8 cellular contexts compared by ENCODE assay signal in the genomic region with DNA sequence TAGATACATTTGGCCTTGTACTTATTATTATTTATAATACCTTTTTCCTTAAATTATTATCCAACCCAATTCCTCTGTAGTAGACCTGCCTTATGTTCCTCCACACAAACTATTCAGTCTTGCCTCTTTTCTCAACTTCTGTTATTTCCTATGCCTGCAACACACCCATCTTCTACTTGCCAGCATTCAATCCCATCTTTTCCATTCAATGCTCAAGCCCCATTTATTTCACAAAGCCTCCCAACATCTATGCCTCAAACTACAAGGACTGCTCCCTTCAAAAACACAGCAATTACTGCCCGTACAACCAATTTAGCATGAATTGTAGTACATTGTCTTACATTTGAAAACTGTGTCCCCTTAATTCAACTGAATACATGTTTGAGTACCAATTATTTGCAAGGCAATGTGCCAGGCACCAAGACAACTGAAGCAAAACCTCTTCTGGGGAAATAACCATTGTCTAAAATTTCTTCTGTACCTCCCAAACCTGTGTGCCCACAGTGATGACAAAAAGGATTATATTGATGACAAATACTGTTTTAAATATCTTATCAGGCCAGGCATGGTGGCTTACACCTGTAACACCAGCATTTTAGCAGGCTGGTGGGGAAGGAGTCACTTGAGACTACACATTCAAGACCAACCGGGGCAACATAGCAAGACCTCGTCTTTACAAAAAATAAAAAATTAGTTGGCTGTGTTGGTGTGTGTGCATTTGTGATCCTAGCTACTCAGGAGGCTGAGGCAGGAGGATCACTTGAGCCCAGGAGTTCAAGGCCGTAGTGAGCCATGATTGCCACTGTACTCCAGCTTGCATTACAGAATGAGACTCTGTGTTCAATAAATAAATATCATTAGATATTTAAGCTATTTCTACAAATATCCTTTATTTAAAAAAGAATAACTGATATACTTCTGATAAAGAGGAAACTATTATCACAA. TPM values are rescaled to one million over a fixed set of nuclear protein-coding genes. Genes with fewer than 3 reads are reported as not detected.
DNase-seq lines count a peak whose midpoint lies in the region; ATAC-seq and TF ChIP-seq lines count a peak whose summit lies in the region.

No MANE protein-coding gene starts in this region.

- no peak for DNase-seq in HFFc6
- no peak for DNase-seq in SJSA1 (ENCODE audit: low read depth in 1 of 2, low spot score in 2 of 2)
- no peak for DNase-seq in KBM-7
- DNase-seq in SKM-1 (lab: John Stamatoyannopoulos, UW; ENCODE audit: unreplicated experiment): no peak

- H3K27me3 Mint-ChIP-seq in HFFc6 (ENCODE audit: insufficient read depth): no peaks in the 10 kb centered on the region

- H3K36me3 ChIP-seq in SJSA1: no peaks in the 10 kb centered on the region
- no peaks in the 10 kb centered on the region for H3K36me3 ChIP-seq in esophagus (ENCODE audit: control insufficient read depth in 2 of 2, insufficient read depth in 2 of 2, low read length in 1 of 2)

- in situ Hi-C loops in KBM-7 (cut with MboI; ENCODE audit: low pct_unique_long_range_greater_than_20kb, low sequenced_read_pairs): no loop called here

- H3K9me3 Mint-ChIP-seq in HFFc6: no peaks in the 10 kb centered on the region

- no peak for TF ChIP-seq CTCF in HFFc6 (IDR thresholded peaks at IDR 0.05)

- peak overlapping the region; percentile 27 for H3K27ac Mint-ChIP-seq in HFFc6

- WGBS in esophagus, 2 donors: 65 to 70% methylated on average over 4 of the region's 4 CpGs

- H3K9me3 ChIP-seq in SJSA1 (replicated peaks) (no peaks in the 10 kb centered on the region), esophagus (ENCODE audit: control insufficient read depth in 2 of 2, insufficient read depth in 1 of 2, low read depth in 1 of 2, low read length in 1 of 2) (no peaks in the 10 kb centered on the region)

- ATAC-seq in HG03460 (IDR thresholded peaks at IDR 0.05; ENCODE audit: unreplicated experiment): no peak
- ATAC-seq in GM19023 (IDR thresholded peaks at IDR 0.05; ENCODE audit: unreplicated experiment): no peak

- H3K27me3 ChIP-seq in SJSA1 (replicated peaks) (no peaks in the 10 kb centered on the region), esophagus (ENCODE audit: control insufficient read depth in 1 of 2, insufficient read depth in 2 of 2, low read length in 2 of 2) (no peaks in the 10 kb centered on the region)

- H3K36me3 Mint-ChIP-seq in HFFc6 (ENCODE audit: low read depth): no peaks in the 10 kb centered on the region

- H3K4me1 Mint-ChIP-seq in HFFc6 (ENCODE audit: low read depth): peaks cover 52% of the 10 kb centered on the region

- H3K27ac ChIP-seq in SJSA1 (no peak overlapping the region), esophagus (ENCODE audit: low read depth in 2 of 2, low read length in 1 of 2) (peak overlapping the region; percentile 71), skin epidermis (peak overlapping the region in 19 of 21 experiments; percentile 43 to 88 (median 76))

- no peak overlapping the region for H3K4me3 Mint-ChIP-seq in HFFc6

- H3K4me3 ChIP-seq in SJSA1 (peak overlapping the region; percentile 3; the same call in 1 of the 2 replicates), esophagus (ENCODE audit: low read depth in 1 of 2, low read length in 2 of 2) (peak overlapping the region in 1 of 2 donors; percentile 29), skin epidermis (peak overlapping the region in 1 of 7 experiments; percentile 19)

- H3K4me1 ChIP-seq in SJSA1 (replicated peaks) (peaks cover 11% of the 10 kb centered on the region; the same call in 1 of the 2 replicates), esophagus (ENCODE audit: control insufficient read depth in 2 of 2, insufficient read depth in 2 of 2, low read length in 1 of 2) (no peaks in the 10 kb centered on the region)

RNA-seq across cellular contexts. Expression of a gene that starts 35.1 kb away (rescaled TPM):
- total RNA-seq in HFFc6 (2021; fragmentation: NEBNext Ultra II Directional; extraction: Animal tissue kit (Norgen Biotek cat#: 25700)): 10 to 100 TPM; 25.5 to 37.7 (median 33.4) TPM
- total RNA-seq in SJSA1 (2014; rRNA removed; shearing (Covaris generic)): 8.6 and 9.4 TPM in 2 replicates
- polyA plus RNA-seq in esophagus: 10 to 100 TPM; 12.1 to 34.0 TPM
